9 cellular contexts compared by ENCODE assay signal in genomic region chr16:50284131-50284911, GRCh38. TPM values are rescaled to one million over a fixed set of nuclear protein-coding genes. Genes with fewer than 3 reads are reported as not detected.
DNase-seq lines count a peak whose midpoint lies in the region; TF ChIP-seq lines count a peak whose summit lies in the region.
"Had no signal": no experiment of that assay in that cellular context is flagged by ENCODE, and none has a peak within 500 bp of the region (broad histone marks: within the 10 kb centered on the region; RNA-seq: fewer than 3 reads in every experiment).

No MANE protein-coding gene starts in this region.

- peaks cover 84% of the 10 kb centered on the region for H3K4me1 Mint-ChIP-seq in dendritic cell treated with granulocyte-macrophage colony-stimulating factor and Interleukin-4, amounts not matched to agents 40 ng/mL and 50 ng/mL, for 4 days (ENCODE audit: low read depth)
- peaks cover 5% of the 10 kb centered on the region for H3K4me1 Mint-ChIP-seq in endothelial cell (ENCODE audit: unreplicated experiment)

- H3K36me3 ChIP-seq in neutrophil: peaks cover 24% of the 10 kb centered on the region

- H3K27me3 ChIP-seq in neutrophil: no peaks in the 10 kb centered on the region

- H3K4me3 ChIP-seq in neutrophil (ENCODE audit: low read depth in 1 of 2, low read length in 1 of 2): peak overlapping the region in 1 of 2 experiments; percentile 12

- H3K9me3 Mint-ChIP-seq in dendritic cell treated with granulocyte-macrophage colony-stimulating factor and Interleukin-4, amounts not matched to agents 40 ng/mL and 50 ng/mL, for 4 days: no peaks in the 10 kb centered on the region
- no peaks in the 10 kb centered on the region for H3K9me3 Mint-ChIP-seq in endothelial cell (ENCODE audit: unreplicated experiment)

- no peaks in the 10 kb centered on the region for H3K27me3 Mint-ChIP-seq in dendritic cell treated with granulocyte-macrophage colony-stimulating factor and Interleukin-4, amounts not matched to agents 40 ng/mL and 50 ng/mL, for 4 days
- H3K27me3 Mint-ChIP-seq in endothelial cell (ENCODE audit: unreplicated experiment): peaks cover 8% of the 10 kb centered on the region

- TF ChIP-seq CTCF in neutrophil (IDR thresholded peaks at IDR 0.05): no peak
- no peak for TF ChIP-seq CTCF in endothelial cell (IDR thresholded peaks at IDR 0.05; ENCODE audit: unreplicated experiment)

- DNase-seq in DMS 273 (lab: John Stamatoyannopoulos, UW; ENCODE audit: unreplicated experiment) (peak; percentile 98), NCI-H1694 (lab: John Stamatoyannopoulos, UW) (peak; percentile 13), endothelial cell (ENCODE audit: low spot score) (no peak), NCI-H2227 (lab: John Stamatoyannopoulos, UW; ENCODE audit: unreplicated experiment) (no peak), T-helper 9 cell (no peak), RKO (ENCODE audit: low spot score) (no peak)
- DNase-seq: stimulated activated CD4-positive, alpha-beta T cell treated with anti-CD3 and anti-CD28 coated beads, Interleukin-15, amount 100 ng/mL, for 24 hours had no signal

- H3K4me1 ChIP-seq in neutrophil (ENCODE audit: control insufficient read depth in 1 of 2, insufficient read depth in 1 of 2, low read depth in 1 of 2, low read length in 1 of 2): peaks cover 60 to 66% of the 10 kb centered on the region in 2 experiments

- H3K4me3 Mint-ChIP-seq in dendritic cell treated with granulocyte-macrophage colony-stimulating factor and Interleukin-4, amounts not matched to agents 40 ng/mL and 50 ng/mL, for 4 days: peak overlapping the region; percentile 87
- H3K4me3 Mint-ChIP-seq in endothelial cell (ENCODE audit: unreplicated experiment): no peak overlapping the region

- no peaks in the 10 kb centered on the region for H3K9me3 ChIP-seq in neutrophil

- H3K36me3 Mint-ChIP-seq in dendritic cell treated with granulocyte-macrophage colony-stimulating factor and Interleukin-4, amounts not matched to agents 40 ng/mL and 50 ng/mL, for 4 days (ENCODE audit: low read depth): peaks cover 100% of the 10 kb centered on the region
- peaks cover 4% of the 10 kb centered on the region for H3K36me3 Mint-ChIP-seq in endothelial cell (ENCODE audit: low read depth, unreplicated experiment)

- H3K27ac ChIP-seq in neutrophil: peak overlapping the region; percentile 88

- H3K27ac Mint-ChIP-seq in dendritic cell treated with granulocyte-macrophage colony-stimulating factor and Interleukin-4, amounts not matched to agents 40 ng/mL and 50 ng/mL, for 4 days: peak overlapping the region; percentile 90
- H3K27ac Mint-ChIP-seq in endothelial cell (ENCODE audit: unreplicated experiment): no peak overlapping the region

- intact Hi-C loops in dendritic cell treated with granulocyte-macrophage colony-stimulating factor and Interleukin-4, amounts not matched to agents 40 ng/mL and 50 ng/mL, for 4 days (cut with micrococcal nuclease): loop anchor here (10.0 kb wide), 1 partner anchor 260 kb away; the partner anchor contains the start of gene CNEP1R1

RNA-seq across cellular contexts. Expression of gene ADCY7, which starts 18.0 kb away (rescaled TPM):
- total RNA-seq in endothelial cell (ENCODE audit: unreplicated experiment): 3.2 TPM

Comparison
In these comparisons a context has a peak if more than half of its experiments do, and no peak if none do; other contexts are left out.
1. DNase-seq: peak in DMS 273 (single experiment) and NCI-H1694 (single experiment); none in endothelial cell (single experiment), NCI-H2227 (single experiment), T-helper 9 cell (single experiment) and RKO (single experiment).